1 cellular context compared by ENCODE assay signal in genomic region chr15:50828610-50829206, GRCh38.
TF ChIP-seq lines count a peak whose summit lies in the region.

No MANE protein-coding gene starts in this region.

TF ChIP-seq in K562, 482 proteins besides CTCF, POLR2A, EP300 and RAD21 (continued from another document and continues in another):
- TF ChIP-seq POLR3A (IDR thresholded peaks at IDR 0.05; ENCODE audit: borderline replicate concordance, extremely low read depth, insufficient read depth, insufficient read length) (no peak), ZKSCAN1 (IDR thresholded peaks at IDR 0.05; ENCODE audit: low read depth, low read length) (no peak), FOS (IDR thresholded peaks at IDR 0.05; ENCODE audit: extremely low read depth, insufficient read length) (no peak), TBP (optimal IDR thresholded peaks at IDR 0.05; ENCODE audit: low read depth, low read length) (no peak), MYC (IDR thresholded peaks at IDR 0.05; ENCODE audit: low read depth, low read length) (peak; percentile 53), MYC (CRISPR knock-in tag; IDR thresholded peaks at IDR 0.05; ENCODE audit: borderline replicate concordance, low read depth) (no peak), ZNF655 (CRISPR knock-in tag; IDR thresholded peaks at IDR 0.05) (no peak), SUPT5H (IDR thresholded peaks at IDR 0.05) (no peak), RBFOX2 (IDR thresholded peaks at IDR 0.05; ENCODE audit: low read depth, low read length) (no peak), ZNF766 (CRISPR knock-in tag; conservative IDR thresholded peaks at IDR 0.05) (0 out of 2 replicates have a peak, but pooled peaks have one; percentile 21), NFYB (IDR thresholded peaks at IDR 0.05; ENCODE audit: extremely low read depth, insufficient read length) (no peak), ZNF507 (tag; conservative IDR thresholded peaks at IDR 0.05) (no peak), KDM2B (CRISPR knock-in tag; IDR thresholded peaks at IDR 0.05) (no peak), TEAD4 (IDR thresholded peaks at IDR 0.05; ENCODE audit: low read length) (peak; percentile 45; the same call in 1 of the 2 replicates), TEAD4 (CRISPR knock-in tag; IDR thresholded peaks at IDR 0.05; ENCODE audit: borderline replicate concordance) (no peak), WHSC1 (IDR thresholded peaks at IDR 0.05; ENCODE audit: low read length) (no peak), TCFL5 (CRISPR knock-in tag; conservative IDR thresholded peaks at IDR 0.05) (no peak), PRPF4 (IDR thresholded peaks at IDR 0.05; ENCODE audit: insufficient read depth, low read depth, low read length, poor library complexity, severe bottlenecking) (no peak), FOXJ3 (CRISPR knock-in tag; IDR thresholded peaks at IDR 0.05) (no peak), KDM5B (IDR thresholded peaks at IDR 0.05; ENCODE audit: insufficient replicate concordance, low read depth, low read length) (no peak), PBX2 (CRISPR knock-in tag; IDR thresholded peaks at IDR 0.05; ENCODE audit: low read depth) (no peak), PBX2 (tag; conservative IDR thresholded peaks at IDR 0.05; ENCODE audit: low read depth) (peak; percentile 75), KLF13 (tag; IDR thresholded peaks at IDR 0.05; ENCODE audit: borderline replicate concordance, low read depth) (no peak), AFF4 (CRISPR knock-in tag; IDR thresholded peaks at IDR 0.05) (no peak), ZNF584 (CRISPR knock-in tag; IDR thresholded peaks at IDR 0.05; ENCODE audit: low read depth) (0 out of 2 replicates have a peak, but pooled peaks have one; percentile 27)
- TF ChIP-seq, protein P1, sequence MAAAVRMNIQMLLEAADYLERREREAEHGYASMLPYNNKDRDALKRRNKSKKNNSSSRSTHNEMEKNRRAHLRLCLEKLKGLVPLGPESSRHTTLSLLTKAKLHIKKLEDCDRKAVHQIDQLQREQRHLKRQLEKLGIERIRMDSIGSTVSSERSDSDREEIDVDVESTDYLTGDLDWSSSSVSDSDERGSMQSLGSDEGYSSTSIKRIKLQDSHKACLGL (CRISPR knock-in tag; IDR thresholded peaks at IDR 0.05; ENCODE audit: borderline replicate concordance, poor library complexity, severe bottlenecking), result no peak
- TF ChIP-seq, protein P2, sequence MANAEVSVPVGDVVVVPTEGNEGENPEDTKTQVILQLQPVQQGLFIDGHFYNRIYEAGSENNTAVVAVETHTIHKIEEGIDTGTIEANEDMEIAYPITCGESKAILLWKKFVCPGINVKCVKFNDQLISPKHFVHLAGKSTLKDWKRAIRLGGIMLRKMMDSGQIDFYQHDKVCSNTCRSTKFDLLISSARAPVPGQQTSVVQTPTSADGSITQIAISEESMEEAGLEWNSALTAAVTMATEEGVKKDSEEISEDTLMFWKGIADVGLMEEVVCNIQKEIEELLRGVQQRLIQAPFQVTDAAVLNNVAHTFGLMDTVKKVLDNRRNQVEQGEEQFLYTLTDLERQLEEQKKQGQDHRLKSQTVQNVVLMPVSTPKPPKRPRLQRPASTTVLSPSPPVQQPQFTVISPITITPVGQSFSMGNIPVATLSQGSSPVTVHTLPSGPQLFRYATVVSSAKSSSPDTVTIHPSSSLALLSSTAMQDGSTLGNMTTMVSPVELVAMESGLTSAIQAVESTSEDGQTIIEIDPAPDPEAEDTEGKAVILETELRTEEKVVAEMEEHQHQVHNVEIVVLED (CRISPR knock-in tag; IDR thresholded peaks at IDR 0.05), result no peak
- TF ChIP-seq, protein P3, sequence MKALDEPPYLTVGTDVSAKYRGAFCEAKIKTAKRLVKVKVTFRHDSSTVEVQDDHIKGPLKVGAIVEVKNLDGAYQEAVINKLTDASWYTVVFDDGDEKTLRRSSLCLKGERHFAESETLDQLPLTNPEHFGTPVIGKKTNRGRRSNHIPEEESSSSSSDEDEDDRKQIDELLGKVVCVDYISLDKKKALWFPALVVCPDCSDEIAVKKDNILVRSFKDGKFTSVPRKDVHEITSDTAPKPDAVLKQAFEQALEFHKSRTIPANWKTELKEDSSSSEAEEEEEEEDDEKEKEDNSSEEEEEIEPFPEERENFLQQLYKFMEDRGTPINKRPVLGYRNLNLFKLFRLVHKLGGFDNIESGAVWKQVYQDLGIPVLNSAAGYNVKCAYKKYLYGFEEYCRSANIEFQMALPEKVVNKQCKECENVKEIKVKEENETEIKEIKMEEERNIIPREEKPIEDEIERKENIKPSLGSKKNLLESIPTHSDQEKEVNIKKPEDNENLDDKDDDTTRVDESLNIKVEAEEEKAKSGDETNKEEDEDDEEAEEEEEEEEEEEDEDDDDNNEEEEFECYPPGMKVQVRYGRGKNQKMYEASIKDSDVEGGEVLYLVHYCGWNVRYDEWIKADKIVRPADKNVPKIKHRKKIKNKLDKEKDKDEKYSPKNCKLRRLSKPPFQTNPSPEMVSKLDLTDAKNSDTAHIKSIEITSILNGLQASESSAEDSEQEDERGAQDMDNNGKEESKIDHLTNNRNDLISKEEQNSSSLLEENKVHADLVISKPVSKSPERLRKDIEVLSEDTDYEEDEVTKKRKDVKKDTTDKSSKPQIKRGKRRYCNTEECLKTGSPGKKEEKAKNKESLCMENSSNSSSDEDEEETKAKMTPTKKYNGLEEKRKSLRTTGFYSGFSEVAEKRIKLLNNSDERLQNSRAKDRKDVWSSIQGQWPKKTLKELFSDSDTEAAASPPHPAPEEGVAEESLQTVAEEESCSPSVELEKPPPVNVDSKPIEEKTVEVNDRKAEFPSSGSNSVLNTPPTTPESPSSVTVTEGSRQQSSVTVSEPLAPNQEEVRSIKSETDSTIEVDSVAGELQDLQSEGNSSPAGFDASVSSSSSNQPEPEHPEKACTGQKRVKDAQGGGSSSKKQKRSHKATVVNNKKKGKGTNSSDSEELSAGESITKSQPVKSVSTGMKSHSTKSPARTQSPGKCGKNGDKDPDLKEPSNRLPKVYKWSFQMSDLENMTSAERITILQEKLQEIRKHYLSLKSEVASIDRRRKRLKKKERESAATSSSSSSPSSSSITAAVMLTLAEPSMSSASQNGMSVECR (CRISPR knock-in tag; IDR thresholded peaks at IDR 0.05), result no peak
- TF ChIP-seq, protein P4, sequence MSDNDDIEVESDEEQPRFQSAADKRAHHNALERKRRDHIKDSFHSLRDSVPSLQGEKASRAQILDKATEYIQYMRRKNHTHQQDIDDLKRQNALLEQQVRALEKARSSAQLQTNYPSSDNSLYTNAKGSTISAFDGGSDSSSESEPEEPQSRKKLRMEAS (CRISPR knock-in tag; IDR thresholded peaks at IDR 0.05), result no peak
- TF ChIP-seq, protein P5, sequence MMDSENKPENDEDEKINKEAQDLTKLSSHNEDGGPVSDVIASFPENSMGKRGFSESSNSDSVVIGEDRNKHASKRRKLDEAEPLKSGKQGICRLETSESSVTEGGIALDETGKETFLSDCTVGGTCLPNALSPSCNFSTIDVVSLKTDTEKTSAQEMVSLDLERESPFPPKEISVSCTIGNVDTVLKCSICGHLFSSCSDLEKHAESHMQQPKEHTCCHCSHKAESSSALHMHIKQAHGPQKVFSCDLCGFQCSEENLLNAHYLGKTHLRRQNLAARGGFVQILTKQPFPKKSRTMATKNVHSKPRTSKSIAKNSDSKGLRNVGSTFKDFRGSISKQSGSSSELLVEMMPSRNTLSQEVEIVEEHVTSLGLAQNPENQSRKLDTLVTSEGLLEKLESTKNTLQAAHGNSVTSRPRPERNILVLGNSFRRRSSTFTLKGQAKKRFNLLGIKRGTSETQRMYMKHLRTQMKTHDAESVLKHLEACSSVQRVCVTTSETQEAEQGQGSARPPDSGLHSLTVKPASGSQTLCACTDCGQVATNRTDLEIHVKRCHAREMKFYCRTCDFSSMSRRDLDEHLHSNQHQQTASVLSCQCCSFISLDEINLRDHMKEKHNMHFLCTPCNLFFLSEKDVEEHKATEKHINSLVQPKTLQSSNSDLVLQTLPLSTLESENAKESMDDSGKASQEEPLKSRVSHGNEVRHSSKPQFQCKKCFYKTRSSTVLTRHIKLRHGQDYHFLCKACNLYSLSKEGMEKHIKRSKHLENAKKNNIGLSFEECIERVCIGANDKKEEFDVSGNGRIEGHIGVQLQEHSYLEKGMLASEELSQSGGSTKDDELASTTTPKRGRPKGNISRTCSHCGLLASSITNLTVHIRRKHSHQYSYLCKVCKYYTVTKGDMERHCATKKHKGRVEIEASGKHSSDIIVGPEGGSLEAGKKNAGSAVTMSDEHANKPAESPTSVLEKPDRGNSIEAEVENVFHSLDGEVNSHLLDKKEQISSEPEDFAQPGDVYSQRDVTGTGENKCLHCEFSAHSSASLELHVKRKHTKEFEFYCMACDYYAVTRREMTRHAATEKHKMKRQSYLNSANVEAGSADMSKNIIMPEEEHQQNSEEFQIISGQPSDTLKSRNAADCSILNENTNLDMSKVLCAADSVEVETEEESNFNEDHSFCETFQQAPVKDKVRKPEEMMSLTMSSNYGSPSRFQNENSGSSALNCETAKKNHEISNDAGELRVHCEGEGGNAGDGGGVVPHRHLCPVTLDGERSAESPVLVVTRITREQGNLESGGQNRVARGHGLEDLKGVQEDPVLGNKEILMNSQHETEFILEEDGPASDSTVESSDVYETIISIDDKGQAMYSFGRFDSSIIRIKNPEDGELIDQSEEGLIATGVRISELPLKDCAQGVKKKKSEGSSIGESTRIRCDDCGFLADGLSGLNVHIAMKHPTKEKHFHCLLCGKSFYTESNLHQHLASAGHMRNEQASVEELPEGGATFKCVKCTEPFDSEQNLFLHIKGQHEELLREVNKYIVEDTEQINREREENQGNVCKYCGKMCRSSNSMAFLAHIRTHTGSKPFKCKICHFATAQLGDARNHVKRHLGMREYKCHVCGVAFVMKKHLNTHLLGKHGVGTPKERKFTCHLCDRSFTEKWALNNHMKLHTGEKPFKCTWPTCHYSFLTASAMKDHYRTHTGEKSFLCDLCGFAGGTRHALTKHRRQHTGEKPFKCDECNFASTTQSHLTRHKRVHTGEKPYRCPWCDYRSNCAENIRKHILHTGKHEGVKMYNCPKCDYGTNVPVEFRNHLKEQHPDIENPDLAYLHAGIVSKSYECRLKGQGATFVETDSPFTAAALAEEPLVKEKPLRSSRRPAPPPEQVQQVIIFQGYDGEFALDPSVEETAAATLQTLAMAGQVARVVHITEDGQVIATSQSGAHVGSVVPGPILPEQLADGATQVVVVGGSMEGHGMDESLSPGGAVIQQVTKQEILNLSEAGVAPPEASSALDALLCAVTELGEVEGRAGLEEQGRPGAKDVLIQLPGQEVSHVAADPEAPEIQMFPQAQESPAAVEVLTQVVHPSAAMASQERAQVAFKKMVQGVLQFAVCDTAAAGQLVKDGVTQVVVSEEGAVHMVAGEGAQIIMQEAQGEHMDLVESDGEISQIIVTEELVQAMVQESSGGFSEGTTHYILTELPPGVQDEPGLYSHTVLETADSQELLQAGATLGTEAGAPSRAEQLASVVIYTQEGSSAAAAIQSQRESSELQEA (IDR thresholded peaks at IDR 0.05; ENCODE audit: low read depth), result no peak
- TF ChIP-seq, protein P6, sequence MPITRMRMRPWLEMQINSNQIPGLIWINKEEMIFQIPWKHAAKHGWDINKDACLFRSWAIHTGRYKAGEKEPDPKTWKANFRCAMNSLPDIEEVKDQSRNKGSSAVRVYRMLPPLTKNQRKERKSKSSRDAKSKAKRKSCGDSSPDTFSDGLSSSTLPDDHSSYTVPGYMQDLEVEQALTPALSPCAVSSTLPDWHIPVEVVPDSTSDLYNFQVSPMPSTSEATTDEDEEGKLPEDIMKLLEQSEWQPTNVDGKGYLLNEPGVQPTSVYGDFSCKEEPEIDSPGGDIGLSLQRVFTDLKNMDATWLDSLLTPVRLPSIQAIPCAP (CRISPR knock-in tag; IDR thresholded peaks at IDR 0.05; ENCODE audit: borderline replicate concordance), result no peak
